Comparison of ENCODE assay signal across 23 cellular contexts in the genomic region with DNA sequence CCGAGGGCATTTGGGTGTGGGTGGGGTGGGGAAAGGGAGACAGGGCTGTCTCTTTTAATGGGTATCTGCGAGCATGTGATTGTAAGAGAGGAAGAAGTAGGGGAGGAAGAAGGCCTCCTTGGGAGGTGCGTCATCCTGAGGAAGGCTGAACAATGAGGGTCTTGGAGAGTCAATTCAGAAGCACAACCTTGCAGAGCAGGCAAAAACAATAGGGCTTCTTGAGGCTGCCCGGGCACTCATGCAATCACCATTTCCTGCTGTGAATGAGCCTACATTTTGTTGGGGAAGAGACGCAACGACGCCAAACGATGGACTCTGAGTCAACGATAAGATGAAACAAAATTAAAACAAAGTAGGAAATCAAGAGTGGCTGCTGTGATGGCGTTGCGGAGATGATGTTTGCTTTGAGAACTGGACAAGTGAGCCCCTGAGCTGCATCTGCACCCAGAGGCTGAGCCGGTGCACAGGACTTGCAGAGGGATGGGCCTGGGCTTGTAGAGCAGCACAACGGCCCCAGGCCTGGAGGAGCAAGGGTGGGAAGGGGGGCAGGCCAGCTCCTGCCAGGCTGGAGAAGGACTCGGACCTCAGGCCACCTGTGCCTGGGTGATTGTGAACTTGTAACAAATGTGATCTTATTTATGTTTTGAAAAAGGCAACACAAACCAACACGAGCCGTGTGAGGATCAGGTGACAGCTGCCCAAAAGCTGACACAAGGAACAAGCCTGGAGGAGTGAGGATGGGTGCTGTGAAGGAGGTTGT.
DNase-seq lines count a peak whose midpoint lies in the region; ATAC-seq, FAIRE-seq and TF ChIP-seq lines count a peak whose summit lies in the region.
"Had no signal": no experiment of that assay in that cellular context is flagged by ENCODE, and none has a peak within 500 bp of the region (broad histone marks: within the 10 kb centered on the region; RNA-seq: fewer than 3 reads in every experiment).

No MANE protein-coding gene starts in this region.

- WGBS in right lobe of liver (ENCODE audit: insufficient coverage, low coverage, low lambda C conversion rate, missing lambda C conversion rate), result 68% methylated on average over 16 of the region's 16 CpGs
- WGBS in HepG2 (ENCODE audit: low lambda C conversion rate), result 35% methylated on average over 14 of the region's 16 CpGs

- H3K79me2 ChIP-seq in HepG2 (ENCODE audit: insufficient read depth, low read length), result no peaks in the 10 kb centered on the region

- intact Hi-C loops in right lobe of liver (cut with DNase I) (no loop called here), HepG2 (cut with micrococcal nuclease; ENCODE audit: unreplicated experiment) (no loop called here), upper lobe of right lung (cut with DNase I) (no loop called here)

- H3K27ac ChIP-seq in right lobe of liver (no peak overlapping the region), HepG2 (ENCODE audit: extremely low read length, insufficient read depth, low read length) (no peak overlapping the region), WERI-Rb-1 (no peak overlapping the region), upper lobe of right lung (no peak overlapping the region)
- H3K27ac ChIP-seq: BLaER1, KMS-11, ovary, upper lobe of left lung had no signal

- ATAC-seq in right lobe of liver, result no peak
- ATAC-seq in HepG2, result no peak
- no peak for ATAC-seq in upper lobe of right lung
- ATAC-seq in HG03469 (IDR thresholded peaks at IDR 0.05; ENCODE audit: unreplicated experiment), result no peak
- no peak for ATAC-seq in HG03039 (IDR thresholded peaks at IDR 0.05; ENCODE audit: unreplicated experiment)
- ATAC-seq: activated T-helper 17 cell treated with anti-CD3 and anti-CD28 coated beads, Interleukin-2, amount 50 U/mL, for 72 hours; left ventricle myocardium superior had no signal

- H3K4me3 ChIP-seq in right lobe of liver (no peak overlapping the region), HepG2 (replicated peaks in 1 of 3; ENCODE audit: insufficient read depth in 1 of 3, low read depth in 2 of 3, low read length in 3 of 3) (no peak overlapping the region), WERI-Rb-1 (ENCODE audit: low read depth, low read length) (no peak overlapping the region), upper lobe of right lung (no peak overlapping the region), MG63 (no peak overlapping the region)
- H3K4me3 ChIP-seq: BLaER1, ovary, upper lobe of left lung had no signal

- TF ChIP-seq RAD21 in HepG2 (CRISPR knock-in tag; IDR thresholded peaks at IDR 0.05), result no peak

- CTCF ChIA-PET in HepG2 (lab: Yijun Ruan, JAX; ENCODE audit: low intra/inter-chr PET ratio, low total read pairs), result no interaction called here

- H3K9ac ChIP-seq in HepG2 (ENCODE audit: insufficient read depth, low read depth, low read length), result no peak overlapping the region
- H3K9ac ChIP-seq: BLaER1, KMS-11 had no signal

- H3K4me2 ChIP-seq in HepG2 (ENCODE audit: low read depth, low read length), result no peak overlapping the region
- H3K4me2 ChIP-seq: BLaER1, KMS-11 had no signal

- H3K27me3 ChIP-seq in right lobe of liver, result no peaks in the 10 kb centered on the region
- H3K27me3 ChIP-seq in HepG2 (ENCODE audit: control insufficient read depth in 1 of 2, insufficient read depth in 2 of 2, low read length in 2 of 2), result peaks cover 0 to 15% of the 10 kb centered on the region in 2 experiments; a peak in 4 of 5 replicates
- no peaks in the 10 kb centered on the region for H3K27me3 ChIP-seq in WERI-Rb-1 (ENCODE audit: insufficient read depth, low read depth, severe bottlenecking)
- H3K27me3 ChIP-seq in upper lobe of right lung, result peaks cover 8% of the 10 kb centered on the region
- no peaks in the 10 kb centered on the region for H3K27me3 ChIP-seq in MG63
- H3K27me3 ChIP-seq: BLaER1, ovary, upper lobe of left lung had no signal

- TF ChIP-seq CTCF in right lobe of liver (IDR thresholded peaks at IDR 0.05), result no peak
- TF ChIP-seq CTCF in HepG2 (CRISPR knock-in tag; IDR thresholded peaks at IDR 0.05), result no peak
- no peak for TF ChIP-seq CTCF in WERI-Rb-1 (IDR thresholded peaks at IDR 0.05; ENCODE audit: low read depth, low read length)
- TF ChIP-seq CTCF in upper lobe of right lung (IDR thresholded peaks at IDR 0.05), result no peak

- H4K20me1 ChIP-seq in HepG2 (ENCODE audit: insufficient read depth, low read length), result no peaks in the 10 kb centered on the region
- H4K20me1 ChIP-seq: BLaER1 had no signal

- in situ Hi-C loops in HepG2 (cut with HindIII; ENCODE audit: extremely low pct_ligation_motif_present, low pct_unique_long_range_greater_than_20kb), result no loop called here

- no peak for TF ChIP-seq POLR2A in right lobe of liver (IDR thresholded peaks at IDR 0.05)
- TF ChIP-seq POLR2A in HepG2 (IDR thresholded peaks at IDR 0.05; ENCODE audit: insufficient read depth in 1 of 2, low read depth in 2 of 2, low read length in 2 of 2), result no peak

- H2AFZ ChIP-seq in HepG2 (ENCODE audit: low read length), result no peak overlapping the region

- POLR2A ChIA-PET in HepG2 (lab: Yijun Ruan, JAX), result no interaction called here

- TF ChIP-seq EP300 in HepG2 (IDR thresholded peaks at IDR 0.05; ENCODE audit: low read depth in 2 of 2, low read length in 2 of 2) (no peak), HepG2 (CRISPR knock-in tag; IDR thresholded peaks at IDR 0.05; ENCODE audit: borderline replicate concordance) (no peak)

- BruUV-seq in HepG2 (replicated peaks; lab: Mats Ljungman, UMichigan), result no TSS peak

- FAIRE-seq in HepG2 (lab: Jason Lieb, UNC), result no peak

- H3K9me3 ChIP-seq in right lobe of liver, result no peaks in the 10 kb centered on the region
- no peaks in the 10 kb centered on the region for H3K9me3 ChIP-seq in HepG2 (ENCODE audit: low read length)
- H3K9me3 ChIP-seq in WERI-Rb-1 (ENCODE audit: severe bottlenecking), result no peaks in the 10 kb centered on the region
- H3K9me3 ChIP-seq in upper lobe of right lung, result no peaks in the 10 kb centered on the region
- H3K9me3 ChIP-seq in MG63, result no peaks in the 10 kb centered on the region
- H3K9me3 ChIP-seq: BLaER1, Caco-2, ovary, upper lobe of left lung had no signal

- H3K36me3 ChIP-seq in right lobe of liver (no peaks in the 10 kb centered on the region), HepG2 (replicated peaks in 1 of 2; ENCODE audit: control insufficient read depth in 1 of 2, insufficient read depth in 2 of 2, low read length in 2 of 2) (no peaks in the 10 kb centered on the region), WERI-Rb-1 (no peaks in the 10 kb centered on the region), upper lobe of right lung (no peaks in the 10 kb centered on the region), MG63 (no peaks in the 10 kb centered on the region)
- H3K36me3 ChIP-seq: BLaER1, ovary, upper lobe of left lung had no signal

- DNase-seq in right lobe of liver, result peak in 2 of 3 donors; percentile 26 to 37
- DNase-seq in HepG2 (ENCODE audit: low spot score), result no peak
- peak; percentile 5 for DNase-seq in WERI-Rb-1
- peak; percentile 49 for DNase-seq in islet precursor cell
- peak; percentile 52 for DNase-seq in upper lobe of right lung
- DNase-seq in MG63, result no peak
- DNase-seq: activated naive CD8-positive, alpha-beta T cell treated with anti-CD3 and anti-CD28 coated beads for 36 hours; left ventricle myocardium superior; naive B cell; NCI-H1417 treated with DMSO at 0.1 percent for 48 hours; NCI-H2081; NCI-H446; NCI-H774; OCI-M1; stimulated activated CD4-positive, alpha-beta T cell treated with anti-CD3 and anti-CD28 coated beads, Interleukin-2, amount 100 ng/mL, for 48 hours had no signal

- H3K4me1 ChIP-seq in right lobe of liver (no peaks in the 10 kb centered on the region), HepG2 (ENCODE audit: insufficient read depth, low read length) (no peaks in the 10 kb centered on the region), upper lobe of right lung (no peaks in the 10 kb centered on the region)
- H3K4me1 ChIP-seq: BLaER1, Caco-2, upper lobe of left lung had no signal

TF ChIP-seq in HepG2, 621 proteins besides CTCF, POLR2A, EP300 and RAD21:
- no peak for TF ChIP-seq ZUFSP (CRISPR knock-in tag; IDR thresholded peaks at IDR 0.05; ENCODE audit: borderline replicate concordance)

Comparison
In these comparisons a context has a peak if more than half of its experiments do, and no peak if none do; other contexts are left out.
1. DNase-seq: peak in right lobe of liver (2 of 3), WERI-Rb-1 (single experiment), islet precursor cell (single experiment) and upper lobe of right lung (single experiment); none in HepG2 (single experiment) and MG63 (single experiment).